Comparison of ENCODE assay signal across 24 cellular contexts in genomic region chr12:3592856-3593625, GRCh38.
"Had no signal": no experiment of that assay in that cellular context is flagged by ENCODE, and none has a peak within 500 bp of the region (broad histone marks: within the 10 kb centered on the region; RNA-seq: fewer than 3 reads in every experiment).

No MANE protein-coding gene starts in this region.

- H3K9me3 ChIP-seq: heart left ventricle, left lung, neutrophil, right atrium auricular region, right lobe of liver, stomach, testis, thyroid gland, transverse colon, vagina had no signal

- H3K4me3 ChIP-seq: heart left ventricle, left lung, right atrium auricular region, right lobe of liver, stomach, testis, thyroid gland, transverse colon, vagina had no signal

- H3K27ac ChIP-seq: heart left ventricle, left lung, neutrophil, parathyroid adenoma, right atrium auricular region, right lobe of liver, stomach, testis, thyroid gland, transverse colon, vagina had no signal

- H3K27me3 ChIP-seq: right atrium auricular region, right lobe of liver, testis, thyroid gland, transverse colon, vagina had no signal

- H3K4me1 ChIP-seq: left lung, parathyroid adenoma, right lobe of liver, stomach, transverse colon, vagina had no signal

- H3K36me3 ChIP-seq: heart left ventricle, left lung, neutrophil, right atrium auricular region, right lobe of liver, stomach, thyroid gland, transverse colon, vagina had no signal

- DNase-seq: heart left ventricle; hypothalamus; immature natural killer cell; kidney; left colon; left lung; mesenchymal stem cell; occipital lobe; right lobe of liver; small intestine; stimulated activated CD4-positive, alpha-beta T cell treated with anti-CD3 and anti-CD28 coated beads, Interleukin-1b, Interleukin-23, amount 100 ng/mL, for 48 hours; stimulated activated CD4-positive, alpha-beta T cell treated with anti-CD3 and anti-CD28 coated beads, Interleukin-2, amount 100 ng/mL, for 48 hours; stimulated activated naive B cell treated with anti-CD40 and anti-IgM and Interleukin-4, amounts not matched to agents 10 μg/mL and 1 μg/mL and 100 μg/mL, for 72 hours; stimulated activated naive CD8-positive, alpha-beta T cell treated with anti-CD3 and anti-CD28 coated beads, Interleukin-15, Interleukin-2, amounts not matched to agents 100 U/mL and 50 U/mL, for 24 hours; stomach; testis; thyroid gland; transverse colon had no signal

- ATAC-seq: heart left ventricle; left colon; left lung; naive thymus-derived CD8-positive, alpha-beta T cell; right lobe of liver; stimulated activated naive B cell treated with anti-CD40 and anti-IgM and Interleukin-4, amounts not matched to agents 10 μg/mL and 1 μg/mL and 100 μg/mL, for 72 hours; stimulated activated naive CD8-positive, alpha-beta T cell treated with anti-CD3 and anti-CD28 coated beads, Interleukin-15, Interleukin-2, amounts not matched to agents 100 U/mL and 50 U/mL, for 24 hours had no signal

- FAIRE-seq: islet of Langerhans, kidney, small intestine had no signal
